ENCODE assay signal across 1 cellular context in genomic region chr7:156666368-156667109, GRCh38.
TF ChIP-seq lines count a peak whose summit lies in the region.

No MANE protein-coding gene starts in this region.

TF ChIP-seq in K562, 482 proteins besides CTCF, POLR2A, EP300 and RAD21:
- TF ChIP-seq CBX3 (IDR thresholded peaks at IDR 0.05; ENCODE audit: borderline replicate concordance in 1 of 2, low read length in 2 of 2) (no peak), CBFA2T3 (IDR thresholded peaks at IDR 0.05) (no peak), MCM7 (IDR thresholded peaks at IDR 0.05) (no peak), ETV1 (tag; conservative IDR thresholded peaks at IDR 0.05; ENCODE audit: low read depth) (no peak), RCOR1 (IDR thresholded peaks at IDR 0.05; ENCODE audit: borderline replicate concordance in 1 of 2, low read depth in 2 of 2, low read length in 2 of 2) (no peak), ZNF655 (CRISPR knock-in tag; IDR thresholded peaks at IDR 0.05) (no peak), CHCHD3 (CRISPR knock-in tag; IDR thresholded peaks at IDR 0.05) (no peak)
